24 cellular contexts compared by ENCODE assay signal in genomic region chr7:96097802-96098201, GRCh38.
"Had no signal": no experiment of that assay in that cellular context is flagged by ENCODE, and none has a peak within 500 bp of the region (broad histone marks: within the 10 kb centered on the region; RNA-seq: fewer than 3 reads in every experiment).

No MANE protein-coding gene starts in this region.

- H3K36me3 Mint-ChIP-seq: activated naive CD4-positive, alpha-beta T cell treated with anti-CD3 and anti-CD28 coated beads, Interleukin-2, amount 50 U/mL, for 72 hours had no signal

- H3K4me3 Mint-ChIP-seq: activated CD4-positive, alpha-beta T cell treated with anti-CD3 and anti-CD28 coated beads, Interleukin-2, amount 10 ng/mL, durations not matched to agents 24 days and 14 days; dendritic cell treated with granulocyte-macrophage colony-stimulating factor and Interleukin-4, amounts not matched to agents 40 ng/mL and 50 ng/mL, for 4 days; nephron had no signal

- H3K27ac ChIP-seq: gastrocnemius medialis, heart left ventricle, left ventricle myocardium inferior, tibial nerve, uterus had no signal

- H3K36me3 ChIP-seq: gastrocnemius medialis, heart left ventricle, left ventricle myocardium inferior, tibial nerve, uterus had no signal

- H3K4me1 Mint-ChIP-seq: activated CD4-positive, alpha-beta T cell treated with anti-CD3 and anti-CD28 coated beads, Interleukin-2, amount 10 ng/mL, durations not matched to agents 24 days and 14 days; nephron had no signal

- H3K4me3 ChIP-seq: gastrocnemius medialis, heart left ventricle, left ventricle myocardium inferior, tibial nerve, uterus had no signal

- ATAC-seq: activated naive CD4-positive, alpha-beta T cell treated with anti-CD3 and anti-CD28 coated beads, Interleukin-2, amount 50 U/mL, for 72 hours; esophagus mucosa; gastrocnemius medialis; heart left ventricle; stimulated activated naive CD8-positive, alpha-beta T cell treated with anti-CD3 and anti-CD28 coated beads, Interleukin-15, Interleukin-2, amounts not matched to agents 100 U/mL and 50 U/mL, for 24 hours had no signal

- H3K9me3 Mint-ChIP-seq: dendritic cell treated with granulocyte-macrophage colony-stimulating factor and Interleukin-4, amounts not matched to agents 40 ng/mL and 50 ng/mL, for 4 days had no signal

- DNase-seq: activated CD4-positive, alpha-beta T cell treated with anti-CD3 and anti-CD28 coated beads, Interleukin-2, amount 10 ng/mL, durations not matched to agents 24 days and 14 days; activated CD8-positive, alpha-beta memory T cell treated with anti-CD3 and anti-CD28 coated beads for 24 hours; activated CD8-positive, alpha-beta memory T cell treated with anti-CD3 and anti-CD28 coated beads, Interleukin-2, amount 50 U/mL, for 48 hours; activated effector memory CD4-positive, alpha-beta T cell treated with Interleukin-2 at 50 U/mL for 16 hours; activated T-cell treated with anti-CD3 and anti-CD28 coated beads, Interleukin-2, amount 50 U/mL, for 48 hours; effector CD8-positive, alpha-beta T cell; gastrocnemius medialis; heart left ventricle; kidney glomerular epithelial cell; left ventricle myocardium inferior; mammary epithelial cell; midbrain; retina; stimulated activated CD4-positive, alpha-beta T cell treated with anti-CD3 and anti-CD28 coated beads, Interleukin-12 subunit alpha, Interleukin-12 subunit beta, amount 100 ng/mL, for 4 hours; stimulated activated CD4-positive, alpha-beta T cell treated with anti-CD3 and anti-CD28 coated beads, Interleukin-1b, Interleukin-23, amount 100 ng/mL, for 48 hours; stimulated activated naive CD8-positive, alpha-beta T cell treated with anti-CD3 and anti-CD28 coated beads, Interleukin-15, Interleukin-2, amounts not matched to agents 100 U/mL and 50 U/mL, for 24 hours; substantia nigra; T1000; uterus had no signal

- H3K27me3 ChIP-seq: gastrocnemius medialis, heart left ventricle, tibial nerve, uterus had no signal

- H3K27ac Mint-ChIP-seq: activated CD4-positive, alpha-beta T cell treated with anti-CD3 and anti-CD28 coated beads, Interleukin-2, amount 10 ng/mL, durations not matched to agents 24 days and 14 days; activated naive CD4-positive, alpha-beta T cell treated with anti-CD3 and anti-CD28 coated beads, Interleukin-2, amount 50 U/mL, for 72 hours; dendritic cell treated with granulocyte-macrophage colony-stimulating factor and Interleukin-4, amounts not matched to agents 40 ng/mL and 50 ng/mL, for 4 days; nephron had no signal

- H3K4me1 ChIP-seq: gastrocnemius medialis, heart left ventricle, left ventricle myocardium inferior, tibial nerve, uterus had no signal

- H3K9me3 ChIP-seq: gastrocnemius medialis, uterus had no signal
